8 cellular contexts compared by ENCODE assay signal in the genomic region with DNA sequence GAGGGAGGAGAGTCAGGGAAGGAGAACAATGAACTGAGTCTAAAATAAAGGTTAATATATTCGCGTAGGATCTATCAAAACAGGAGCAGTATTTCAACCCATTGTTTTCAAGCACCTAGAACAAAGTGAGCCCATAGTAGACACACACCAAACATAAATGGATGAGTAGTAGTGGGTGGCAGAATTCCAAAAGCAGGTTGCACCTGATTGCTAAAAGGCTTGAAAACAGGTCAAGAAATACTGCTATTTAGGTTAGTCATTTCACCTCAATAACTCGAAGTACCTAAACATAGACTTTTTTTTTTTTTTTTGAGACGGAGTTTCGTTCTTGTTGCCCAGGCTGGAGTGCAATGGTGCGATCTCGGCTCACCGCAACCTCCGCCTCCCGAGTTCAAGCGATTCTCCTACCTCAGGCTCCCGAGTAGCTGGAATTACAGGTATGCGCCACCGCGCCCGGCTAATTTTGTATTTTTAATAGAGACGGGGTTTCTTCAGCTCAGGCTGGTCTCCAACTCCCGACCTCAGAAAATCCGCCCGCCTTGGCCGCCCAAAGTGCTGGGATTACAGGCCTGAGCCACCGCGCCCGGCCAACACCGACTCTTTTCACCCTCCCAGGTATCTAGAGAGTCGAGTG. TPM values are rescaled to one million over a fixed set of nuclear protein-coding genes. Genes with fewer than 3 reads are reported as not detected.
DNase-seq lines count a peak whose midpoint lies in the region; ATAC-seq and TF ChIP-seq lines count a peak whose summit lies in the region.

No MANE protein-coding gene starts in this region.

- POLR2A ChIA-PET in AG04449 (lab: Yijun Ruan, JAX), result no interaction called here

- intact Hi-C loops in vagina (cut with DNase I), result loop anchor here (5.0 kb wide), 1 partner anchor 77 kb away; no protein-coding TSS in a partner anchor

- H3K9me3 Mint-ChIP-seq in memory B cell, result no peaks in the 10 kb centered on the region

- H3K9me3 ChIP-seq in vagina, result no peaks in the 10 kb centered on the region

- peak overlapping the region; percentile 88 for H3K4me3 Mint-ChIP-seq in memory B cell

- no peaks in the 10 kb centered on the region for H3K27me3 Mint-ChIP-seq in memory B cell

- DNase-seq in AG04449 (ENCODE audit: low read depth, low spot score) (no peak), HT-29 (ENCODE audit: low spot score) (peak; percentile 1), brain microvascular endothelial cell (no peak), memory B cell (ENCODE audit: low spot score in 2 of 2) (no peak), vagina (ENCODE audit: extremely low spot score in 2 of 2) (no peak), globus pallidus (ENCODE audit: low spot score) (no peak), NK-92 (lab: John Stamatoyannopoulos, UW; ENCODE audit: unreplicated experiment) (no peak)

- in situ Hi-C loops in brain microvascular endothelial cell (cut with HindIII; ENCODE audit: low pct_ligation_motif_present, low sequenced_read_pairs), result no loop called here

- H3K27ac ChIP-seq in brain microvascular endothelial cell, result no peak overlapping the region
- H3K27ac ChIP-seq in vagina, result peak overlapping the region; percentile 94

- peaks cover 23% of the 10 kb centered on the region for H3K4me1 Mint-ChIP-seq in memory B cell

- H3K36me3 ChIP-seq in brain microvascular endothelial cell (replicated peaks), result no peaks in the 10 kb centered on the region
- H3K36me3 ChIP-seq in vagina, result no peaks in the 10 kb centered on the region

- TF ChIP-seq POLR2A in vagina (IDR thresholded peaks at IDR 0.05), result no peak

- no peak for TF ChIP-seq CTCF in AG04449 (IDR thresholded peaks at IDR 0.05; ENCODE audit: insufficient read depth, low read length, missing control alignments)
- no peak for TF ChIP-seq CTCF in brain microvascular endothelial cell (IDR thresholded peaks at IDR 0.05; ENCODE audit: low read depth, low read length, missing control alignments)
- no peak for TF ChIP-seq CTCF in vagina (IDR thresholded peaks at IDR 0.05)

- peaks cover 28% of the 10 kb centered on the region for H3K4me1 ChIP-seq in vagina

- H3K36me3 Mint-ChIP-seq in memory B cell, result no peaks in the 10 kb centered on the region

- CTCF ChIA-PET in AG04449 (lab: Yijun Ruan, JAX), result interaction anchor here (0.7 to 1.1 kb wide), 4 partner anchors 13 to 509 kb away, joined by 3 to 4 read pairs (median 3); no protein-coding TSS in a partner anchor

- peak overlapping the region; percentile 86 for H3K27ac Mint-ChIP-seq in memory B cell

- peak overlapping the region; percentile 75 for H3K4me3 ChIP-seq in AG04449 (ENCODE audit: low read depth, low read length)
- H3K4me3 ChIP-seq in brain microvascular endothelial cell (ENCODE audit: low read depth, low read length), result peak overlapping the region; percentile 80
- peak overlapping the region; percentile 54 to 88 for H3K4me3 ChIP-seq in vagina

- ATAC-seq in memory B cell (ENCODE audit: low read depth) (no peak), HG03520 (IDR thresholded peaks at IDR 0.05; ENCODE audit: unreplicated experiment) (no peak)

- H3K27me3 ChIP-seq in brain microvascular endothelial cell (replicated peaks) (no peaks in the 10 kb centered on the region), vagina (no peaks in the 10 kb centered on the region)

RNA-seq across cellular contexts. Expression of a gene that starts 0.9 kb away (rescaled TPM):
- 4.6 and 11.3 TPM in 2 replicates for total RNA-seq in HT-29 (2014; rRNA removed; shearing (Covaris generic))
- 34.1 TPM for total RNA-seq in vagina
